In genomic region chr12:39533951-39534350, GRCh38 we compare ENCODE assay signal across 23 cellular contexts.
A peak's percentile ranks its signal among the peaks of the same experiment; 100 is the strongest.
DNase-seq lines count a peak whose midpoint lies in the region; ATAC-seq, FAIRE-seq and TF ChIP-seq lines count a peak whose summit lies in the region.
"Had no signal": no experiment of that assay in that cellular context is flagged by ENCODE, and none has a peak within 500 bp of the region (broad histone marks: within the 10 kb centered on the region; RNA-seq: fewer than 3 reads in every experiment).

No MANE protein-coding gene starts in this region.

- TF ChIP-seq POLR2A in GM12878 (IDR thresholded peaks at IDR 0.05; ENCODE audit: low read depth, low read length) (no peak), Peyer's patch (IDR thresholded peaks at IDR 0.05) (no peak)

- H3K36me3 ChIP-seq in GM23338 (ENCODE audit: insufficient read depth) (no peaks in the 10 kb centered on the region), GM12878 (ENCODE audit: control insufficient read depth in 2 of 2, insufficient read depth in 2 of 2, low read length in 1 of 2) (no peaks in the 10 kb centered on the region), Peyer's patch (no peaks in the 10 kb centered on the region), neuronal stem cell (replicated peaks in 1 of 2; ENCODE audit: control insufficient read depth in 2 of 2, insufficient read depth in 2 of 2, low read length in 2 of 2) (no peaks in the 10 kb centered on the region), colonic mucosa (no peaks in the 10 kb centered on the region)
- H3K36me3 ChIP-seq: BE2C had no signal

- TF ChIP-seq RAD21 in GM12878 (IDR thresholded peaks at IDR 0.05; ENCODE audit: insufficient read depth, low read depth, low read length), result no peak

- peaks cover 1% of the 10 kb centered on the region; the same call in 1 of the 3 replicates for H3K4me1 Mint-ChIP-seq in GM23338

- H3K14ac ChIP-seq in neuronal stem cell (ENCODE audit: low read length), result no peak overlapping the region

- H2BK12ac ChIP-seq in neuronal stem cell (ENCODE audit: low read length), result no peak overlapping the region

- no peak overlapping the region for H4K91ac ChIP-seq in neuronal stem cell (ENCODE audit: low read depth, low read length, poor library complexity)

- no peak for TF ChIP-seq CTCF in GM23338 (conservative IDR thresholded peaks at IDR 0.05; ENCODE audit: low read depth in 2 of 2)
- no peak for TF ChIP-seq CTCF in GM12878 (IDR thresholded peaks at IDR 0.05 in 2 of 3, conservative IDR thresholded peaks at IDR 0.05 in 1 of 3; ENCODE audit: control insufficient read depth in 2 of 3, extremely low read depth in 1 of 3, insufficient read depth in 1 of 3, low read depth in 3 of 3, low read length in 3 of 3)
- TF ChIP-seq CTCF in Peyer's patch (IDR thresholded peaks at IDR 0.05), result no peak
- TF ChIP-seq CTCF in colonic mucosa (IDR thresholded peaks at IDR 0.05), result no peak

- ATAC-seq in GM23338, result no peak
- ATAC-seq in GM12878, result no peak

- H3K4me3 Mint-ChIP-seq in GM23338, result no peak overlapping the region
- H3K4me3 Mint-ChIP-seq: CD4-positive, CD25-positive, alpha-beta regulatory T cell had no signal

- no peak overlapping the region for H4K8ac ChIP-seq in neuronal stem cell (ENCODE audit: low read depth, low read length)

- no peak overlapping the region for H3K27ac ChIP-seq in GM23338 (ENCODE audit: low read depth)
- no peak overlapping the region for H3K27ac ChIP-seq in GM12878 (ENCODE audit: control insufficient read depth, insufficient read depth)
- H3K27ac ChIP-seq in epithelial cell of prostate, result no peak overlapping the region
- no peak overlapping the region for H3K27ac ChIP-seq in Peyer's patch
- no peak overlapping the region for H3K27ac ChIP-seq in neuronal stem cell (replicated peaks; ENCODE audit: low read length)
- no peak overlapping the region for H3K27ac ChIP-seq in colonic mucosa
- H3K27ac ChIP-seq: GM23248, HL-60 had no signal

- no peak overlapping the region for H3K23ac ChIP-seq in neuronal stem cell (ENCODE audit: low read depth, low read length, poor library complexity)

- H3K9ac ChIP-seq in GM12878 (ENCODE audit: control insufficient read depth, insufficient read depth, low read length) (no peak overlapping the region), neuronal stem cell (ENCODE audit: low read depth, low read length, poor library complexity) (no peak overlapping the region), colonic mucosa (ENCODE audit: low read depth in 2 of 2, low read length in 2 of 2) (no peak overlapping the region)
- H3K9ac ChIP-seq: GM23248 had no signal

- no peak overlapping the region for H2BK120ac ChIP-seq in neuronal stem cell (ENCODE audit: low read depth, low read length)

- no peak overlapping the region for H2BK15ac ChIP-seq in neuronal stem cell (ENCODE audit: low read length)

- H3K4me2 ChIP-seq in GM23338 (no peak overlapping the region), GM12878 (ENCODE audit: control insufficient read depth, insufficient read depth) (no peak overlapping the region), neuronal stem cell (ENCODE audit: insufficient read depth, low read length, poor library complexity, severe bottlenecking) (no peak overlapping the region)

- no peak overlapping the region for H2AK5ac ChIP-seq in neuronal stem cell (ENCODE audit: low read depth, low read length)

- H2AFZ ChIP-seq in GM23338, result 0 out of 2 replicates have a peak overlapping the region, but pooled peaks have one; percentile 34
- H2AFZ ChIP-seq in GM12878 (ENCODE audit: control insufficient read depth, low read depth, low read length), result no peak overlapping the region
- no peak overlapping the region for H2AFZ ChIP-seq in neuronal stem cell (ENCODE audit: low read length)
- H2AFZ ChIP-seq: GM23248 had no signal

- no peaks in the 10 kb centered on the region for H3K79me1 ChIP-seq in neuronal stem cell (ENCODE audit: low read depth, low read length)

- intact Hi-C loops in GM12878 (cut with micrococcal nuclease; ENCODE audit: unreplicated experiment) (no loop called here), colonic mucosa (cut with DNase I) (no loop called here)

- H3K4ac ChIP-seq in neuronal stem cell (ENCODE audit: low read length), result no peak overlapping the region

- H3K9me3 ChIP-seq in GM12878 (replicated peaks; ENCODE audit: control insufficient read depth, insufficient read depth, low read length) (no peaks in the 10 kb centered on the region), Peyer's patch (no peaks in the 10 kb centered on the region), neuronal stem cell (replicated peaks in 1 of 2; ENCODE audit: control insufficient read depth in 2 of 2, insufficient read depth in 1 of 2, low read depth in 1 of 2, low read length in 2 of 2) (no peaks in the 10 kb centered on the region), colonic mucosa (no peaks in the 10 kb centered on the region)

- no peak for TF ChIP-seq EP300 in GM12878 (IDR thresholded peaks at IDR 0.05; ENCODE audit: borderline replicate concordance in 1 of 2, control insufficient read depth in 1 of 2, low read depth in 2 of 2, low read length in 2 of 2)

- DNase-seq in GM23338 (ENCODE audit: low spot score) (no peak), GM12878 (ENCODE audit: low read depth, low spot score) (no peak), epithelial cell of prostate (ENCODE audit: low read depth, low spot score) (peak; percentile 2), Peyer's patch (no peak), neuronal stem cell (ENCODE audit: low spot score) (no peak), colonic mucosa (no peak)
- DNase-seq: ACHN; BE2C; C1 segment of cervical spinal cord; CD8-positive, alpha-beta memory T cell; COR-L47; DMS 273 treated with DMSO at 0.1 percent for 48 hours; DMS53; DND-41; EL; GM23248; HCEC 1CT; IMR-90 had no signal

- H3K9me3 Mint-ChIP-seq in GM23338, result no peaks in the 10 kb centered on the region
- H3K9me3 Mint-ChIP-seq: CD8-positive, alpha-beta memory T cell had no signal

- no peaks in the 10 kb centered on the region for H4K20me1 ChIP-seq in GM23338 (replicated peaks; ENCODE audit: insufficient read depth)
- no peaks in the 10 kb centered on the region for H4K20me1 ChIP-seq in GM12878 (ENCODE audit: control insufficient read depth, insufficient read depth)

- in situ Hi-C loops in GM12878 (cut with MboI), result no loop called here

- no peaks in the 10 kb centered on the region for H3K36me3 Mint-ChIP-seq in GM23338 (ENCODE audit: low read depth)

- CTCF ChIA-PET in GM12878 (lab: Yijun Ruan, JAX), result interaction anchor here (1.3 kb wide), 1 partner anchor 158 kb away, joined by 3 read pairs; no protein-coding TSS in a partner anchor

- SMC1A ChIA-PET in GM12878 (lab: Charles Lee; ENCODE audit: uncharacterized antibody, unreplicated experiment), result interaction anchor here (1.2 kb wide), 2 partner anchors 9 to 86 kb away, joined by 3 read pairs; partner anchors contain the start of gene ABCD2

- H3K18ac ChIP-seq in neuronal stem cell (ENCODE audit: low read length), result no peak overlapping the region

- no peak overlapping the region for H3K27ac Mint-ChIP-seq in GM23338

- no peak overlapping the region for H3K4me3 ChIP-seq in GM23338
- H3K4me3 ChIP-seq in GM12878, result no peak overlapping the region
- H3K4me3 ChIP-seq in Peyer's patch, result no peak overlapping the region
- no peak overlapping the region for H3K4me3 ChIP-seq in neuronal stem cell (ENCODE audit: low read length in 2 of 2)
- no peak overlapping the region for H3K4me3 ChIP-seq in colonic mucosa
- H3K4me3 ChIP-seq: GM23248 had no signal

- H3K27me3 Mint-ChIP-seq in GM23338 (ENCODE audit: insufficient read depth, low read depth, poor library complexity), result no peaks in the 10 kb centered on the region
- H3K27me3 Mint-ChIP-seq: CD4-positive, CD25-positive, alpha-beta regulatory T cell had no signal

- BruUV-seq in GM12878 (replicated peaks; lab: Mats Ljungman, UMichigan), result no TSS peak

- H3K4me1 ChIP-seq in GM23338 (ENCODE audit: insufficient read depth) (peaks cover 2% of the 10 kb centered on the region), GM12878 (ENCODE audit: control insufficient read depth, insufficient read depth, low read length) (no peaks in the 10 kb centered on the region), Peyer's patch (no peaks in the 10 kb centered on the region), neuronal stem cell (ENCODE audit: control insufficient read depth in 2 of 2, insufficient read depth in 1 of 2, low read depth in 1 of 2, low read length in 2 of 2) (no peaks in the 10 kb centered on the region), colonic mucosa (no peaks in the 10 kb centered on the region)

- H3K27me3 ChIP-seq in GM23338 (ENCODE audit: insufficient read depth) (no peaks in the 10 kb centered on the region), GM12878 (replicated peaks in 1 of 2; ENCODE audit: control insufficient read depth in 2 of 2, insufficient read depth in 2 of 2, low read length in 1 of 2) (no peaks in the 10 kb centered on the region), Peyer's patch (no peaks in the 10 kb centered on the region), neuronal stem cell (ENCODE audit: control insufficient read depth in 3 of 3, insufficient read depth in 3 of 3, low read depth in 1 of 3, low read length in 3 of 3) (no peaks in the 10 kb centered on the region), colonic mucosa (no peaks in the 10 kb centered on the region)
- H3K27me3 ChIP-seq: BE2C had no signal

- H2BK5ac ChIP-seq in neuronal stem cell (ENCODE audit: low read length), result no peak overlapping the region

- H3K79me2 ChIP-seq in GM23338 (replicated peaks; ENCODE audit: insufficient read depth) (no peaks in the 10 kb centered on the region), GM12878 (ENCODE audit: control insufficient read depth, insufficient read depth, low read length) (no peaks in the 10 kb centered on the region)

- H3K9me2 ChIP-seq in GM23338 (ENCODE audit: insufficient read depth), result 0 out of 2 replicates have a peak, but pooled peaks cover 2% of the 10 kb centered on the region

- POLR2A ChIA-PET in GM12878 (lab: Charles Lee), result no interaction called here

- H3F3A ChIP-seq in GM23338 (replicated peaks; ENCODE audit: low read depth), result no peaks in the 10 kb centered on the region

- peak; percentile 69 for FAIRE-seq in GM12878 (lab: Jason Lieb, UNC)
- FAIRE-seq: A204.1, GM12891, H54 had no signal

- RAD21 ChIA-PET in GM12878 (lab: Charles Lee; ENCODE audit: unreplicated experiment), result no interaction called here

TF ChIP-seq in GM23338, 12 proteins besides CTCF, POLR2A, EP300 and RAD21 (continues in another document):
- no peak for TF ChIP-seq ZNF114 (CRISPR knock-in tag; IDR thresholded peaks at IDR 0.05)
- TF ChIP-seq NANOG (IDR thresholded peaks at IDR 0.05; ENCODE audit: borderline replicate concordance), result no peak

TF ChIP-seq in GM12878, 131 proteins besides CTCF, POLR2A, EP300 and RAD21 (continues in another document):
- TF ChIP-seq STAT1 (conservative IDR thresholded peaks at IDR 0.05) (no peak), USF1 (IDR thresholded peaks at IDR 0.05; ENCODE audit: borderline replicate concordance, extremely low read length, insufficient read depth, low read depth, low read length) (no peak), TCF3 (IDR thresholded peaks at IDR 0.05; ENCODE audit: borderline replicate concordance, insufficient read depth, low read depth, low read length) (no peak)
